Comparison of ENCODE assay signal across 8 cellular contexts in the genomic region with DNA sequence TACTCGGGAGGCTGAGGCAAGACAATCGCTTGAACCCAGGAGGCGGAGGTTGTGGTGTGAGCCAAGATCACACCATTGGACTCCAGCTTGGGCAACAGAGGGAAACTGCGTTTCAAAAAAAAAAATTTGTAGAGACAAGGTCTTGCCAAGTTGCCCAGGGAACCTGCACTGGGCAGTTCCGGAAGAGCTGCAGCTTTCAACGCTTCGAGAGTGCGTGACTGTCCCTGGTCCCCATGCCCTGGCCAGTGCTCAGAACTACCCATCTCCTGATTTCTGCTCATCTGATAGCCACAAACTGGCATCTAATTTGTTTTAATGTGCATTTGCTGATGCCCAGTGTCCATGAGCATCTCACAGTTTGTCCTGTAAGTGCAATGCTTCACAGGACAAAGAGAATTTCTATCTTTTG. TPM values are rescaled to one million over a fixed set of nuclear protein-coding genes. Genes with fewer than 3 reads are reported as not detected.
DNase-seq lines count a peak whose midpoint lies in the region; ATAC-seq and TF ChIP-seq lines count a peak whose summit lies in the region.

No MANE protein-coding gene starts in this region.

- no peak overlapping the region for H3K4ac ChIP-seq in H9 (ENCODE audit: low read depth, low read length)
- no peak overlapping the region for H3K4ac ChIP-seq in trophoblast cell (ENCODE audit: low read depth, low read length)

- H3K79me1 ChIP-seq in H9 (ENCODE audit: insufficient read depth, low read depth, low read length, poor library complexity, severe bottlenecking) (no peaks in the 10 kb centered on the region), trophoblast cell (ENCODE audit: low read length) (peaks cover 14% of the 10 kb centered on the region)

- H3K4me3 Mint-ChIP-seq in H9, result peak overlapping the region; percentile 97 to 100

- H3K9me2 ChIP-seq in SK-N-SH, result no peaks in the 10 kb centered on the region

- TF ChIP-seq CTCF in H9 (conservative IDR thresholded peaks at IDR 0.05) (no peak), SK-N-SH (IDR thresholded peaks at IDR 0.05) (no peak), esophagus muscularis mucosa (IDR thresholded peaks at IDR 0.05) (no peak)

- H3K9ac ChIP-seq in H9 (ENCODE audit: extremely low read depth, insufficient read length, low read length) (no peak overlapping the region), SK-N-SH (peak overlapping the region; percentile 81; the same call in 1 of the 2 replicates), trophoblast cell (ENCODE audit: low read length) (no peak overlapping the region)

- H3K27me3 Mint-ChIP-seq in H9 (ENCODE audit: low read depth), result peaks cover 12% of the 10 kb centered on the region

- H3K27ac Mint-ChIP-seq in H9, result peak overlapping the region in 1 of 3 experiments; percentile 95; a peak in 1 of 7 replicates

- peaks cover 38 to 45% (median 38%) of the 10 kb centered on the region in 3 experiments for H3K36me3 Mint-ChIP-seq in H9 (ENCODE audit: insufficient read depth in 1 of 3, low read depth in 3 of 3)

- no peak overlapping the region for H4K5ac ChIP-seq in H9 (ENCODE audit: insufficient read length, low read depth, low read length)

- H3K4me1 Mint-ChIP-seq in H9, result peaks cover 17 to 26% of the 10 kb centered on the region in 2 experiments

- peaks cover 86% of the 10 kb centered on the region for H3F3A ChIP-seq in SK-N-SH (replicated peaks; ENCODE audit: insufficient read depth)

- H3K9me3 Mint-ChIP-seq in H9, result peaks cover 7 to 22% of the 10 kb centered on the region in 2 experiments; a peak in 4 of 5 replicates

- H3K4me1 ChIP-seq in H9 (ENCODE audit: insufficient read depth, low read length) (no peaks in the 10 kb centered on the region), SK-N-SH (ENCODE audit: control insufficient read depth in 1 of 2, insufficient read depth in 2 of 2, low read depth in 1 of 2, low read length in 1 of 2) (peaks cover 0 to 34% of the 10 kb centered on the region in 2 experiments; a peak in 1 of 4 replicates), esophagus muscularis mucosa (peaks cover 7 to 32% (median 25%) of the 10 kb centered on the region in 4 donors), trophoblast cell (ENCODE audit: control insufficient read depth in 1 of 2, insufficient read depth in 2 of 2, low read length in 2 of 2) (peaks cover 2 to 3% of the 10 kb centered on the region in 2 experiments)

- H2AK5ac ChIP-seq in H9 (ENCODE audit: insufficient read length, low read length) (no peak overlapping the region), trophoblast cell (ENCODE audit: low read length) (no peak overlapping the region)

- H3K14ac ChIP-seq in H9 (ENCODE audit: insufficient read depth, low read length) (no peak overlapping the region), trophoblast cell (ENCODE audit: low read length) (no peak overlapping the region)

- POLR2A ChIA-PET in SK-N-SH (lab: Yijun Ruan, JAX), result interaction anchor here (0.6 to 1.6 kb wide), 5 partner anchors 8 to 60 kb away, joined by 3 to 4 read pairs (median 3); no protein-coding TSS in a partner anchor

- CTCF ChIA-PET in SK-N-SH (lab: Yijun Ruan, JAX), result interaction anchor here (0.6 to 3.7 kb wide), 9 partner anchors 10 to 256 kb away, joined by 3 to 15 read pairs (median 5); no protein-coding TSS in a partner anchor

- no peak for TF ChIP-seq RAD21 in SK-N-SH (IDR thresholded peaks at IDR 0.05; ENCODE audit: low read length)

- ATAC-seq in HG02588 (IDR thresholded peaks at IDR 0.05; ENCODE audit: unreplicated experiment), result no peak

- H2BK12ac ChIP-seq in H9 (ENCODE audit: insufficient read length, low read depth, low read length) (no peak overlapping the region), trophoblast cell (ENCODE audit: low read length) (no peak overlapping the region)

- H3K27me3 ChIP-seq in H9 (ENCODE audit: insufficient read depth, low read length) (no peaks in the 10 kb centered on the region), SK-N-SH (ENCODE audit: insufficient read depth) (no peaks in the 10 kb centered on the region), esophagus muscularis mucosa (no peaks in the 10 kb centered on the region), trophoblast cell (ENCODE audit: insufficient read depth, low read length) (no peaks in the 10 kb centered on the region)

- no peak overlapping the region for H3K27ac ChIP-seq in H9 (ENCODE audit: insufficient read length, low read depth, low read length)
- peak overlapping the region in 1 of 2 experiments; percentile 42; a peak in 1 of 4 replicates for H3K27ac ChIP-seq in SK-N-SH (ENCODE audit: low read depth in 2 of 2, low read length in 1 of 2)
- H3K27ac ChIP-seq in esophagus muscularis mucosa (replicated peaks in 1 of 4), result peak overlapping the region; percentile 100
- no peak overlapping the region for H3K27ac ChIP-seq in trophoblast cell (ENCODE audit: low read depth, low read length)

- H2BK120ac ChIP-seq in H9 (ENCODE audit: low read depth, low read length, poor library complexity, severe bottlenecking), result no peak overlapping the region
- no peak overlapping the region for H2BK120ac ChIP-seq in trophoblast cell (ENCODE audit: insufficient read depth, low read length, poor library complexity)

- H4K91ac ChIP-seq in H9 (ENCODE audit: insufficient read length, low read depth, low read length), result no peak overlapping the region
- no peak overlapping the region for H4K91ac ChIP-seq in trophoblast cell (ENCODE audit: low read depth, low read length)

- no peak overlapping the region for H2BK5ac ChIP-seq in H9 (ENCODE audit: insufficient read length, low read length)
- H2BK5ac ChIP-seq in trophoblast cell (ENCODE audit: low read depth, low read length, poor library complexity), result no peak overlapping the region

- no peak; a peak in 1 of 4 replicates for TF ChIP-seq EP300 in SK-N-SH (IDR thresholded peaks at IDR 0.05; ENCODE audit: borderline replicate concordance in 1 of 2, low read depth in 1 of 2, low read length in 1 of 2)
- TF ChIP-seq EP300 in esophagus muscularis mucosa (IDR thresholded peaks at IDR 0.05), result no peak

- no peak overlapping the region for H3K56ac ChIP-seq in H9 (ENCODE audit: insufficient read length, low read depth, low read length)

- intact Hi-C loops in esophagus muscularis mucosa (cut with DNase I), result no loop called here

- peak overlapping the region; percentile 70 to 91; a peak in 3 of 4 replicates for H3K4me3 ChIP-seq in SK-N-SH (ENCODE audit: low read depth in 2 of 2, low read length in 1 of 2)
- H3K4me3 ChIP-seq in esophagus muscularis mucosa, result peak overlapping the region; percentile 88 to 94 (median 91)
- no peak overlapping the region for H3K4me3 ChIP-seq in trophoblast cell (ENCODE audit: low read depth, low read length)

- DNase-seq in H9 (peak; percentile 68), SK-N-SH (no peak), esophagus muscularis mucosa (ENCODE audit: extremely low spot score) (no peak), trophoblast cell (peak; percentile 46 to 77), SKM-1 treated with dmso at 0.1 percent for 144 hours (lab: John Stamatoyannopoulos, UW; ENCODE audit: unreplicated experiment) (no peak), NK-92 (lab: John Stamatoyannopoulos, UW; ENCODE audit: unreplicated experiment) (no peak), DMS79 treated with DMSO at 0.1 percent for 48 hours (lab: John Stamatoyannopoulos, UW) (no peak)

- H3K9me3 ChIP-seq in H9 (ENCODE audit: control insufficient read depth, low read depth, low read length) (no peaks in the 10 kb centered on the region), SK-N-SH (no peaks in the 10 kb centered on the region), esophagus muscularis mucosa (no peaks in the 10 kb centered on the region), trophoblast cell (ENCODE audit: insufficient read depth, low read depth, low read length) (peaks cover 8% of the 10 kb centered on the region)

- no peak overlapping the region for H3K23ac ChIP-seq in H9 (ENCODE audit: insufficient read length, low read depth, low read length)
- no peak overlapping the region for H3K23ac ChIP-seq in trophoblast cell (ENCODE audit: low read length)

- WGBS in H9 (ENCODE audit: extremely low coverage, insufficient read length, low lambda C conversion rate), result no CpG with 5 or more reads among the region's 8 CpGs
- 87% methylated on average over 8 of the region's 8 CpGs for WGBS in SK-N-SH (ENCODE audit: low lambda C conversion rate)
- WGBS in esophagus muscularis mucosa, result 60% methylated on average over 8 of the region's 8 CpGs
- no CpG with 5 or more reads among the region's 8 CpGs for WGBS in trophoblast cell (ENCODE audit: extremely low coverage, insufficient coverage, insufficient read length)

- H4K20me1 ChIP-seq in H9 (ENCODE audit: control insufficient read depth, insufficient read depth, insufficient read length) (no peaks in the 10 kb centered on the region), SK-N-SH (ENCODE audit: insufficient read depth) (peaks cover 64% of the 10 kb centered on the region)

- peaks cover 19% of the 10 kb centered on the region; the same call in 1 of the 2 replicates for H3K79me2 ChIP-seq in H9 (ENCODE audit: insufficient read depth, low read length)
- peaks cover 54% of the 10 kb centered on the region for H3K79me2 ChIP-seq in SK-N-SH (ENCODE audit: insufficient read depth)
- peaks cover 32% of the 10 kb centered on the region for H3K79me2 ChIP-seq in trophoblast cell (ENCODE audit: control insufficient read depth, insufficient read depth, low read length, poor library complexity)

- H2AFZ ChIP-seq in H9 (ENCODE audit: low read length) (no peak overlapping the region), SK-N-SH (ENCODE audit: low read depth) (no peak overlapping the region), trophoblast cell (ENCODE audit: insufficient read depth, low read length, poor library complexity) (no peak overlapping the region)

- H3K18ac ChIP-seq in H9 (ENCODE audit: insufficient read length, low read depth, low read length), result no peak overlapping the region
- no peak overlapping the region for H3K18ac ChIP-seq in trophoblast cell (ENCODE audit: low read length)

- H3K36me3 ChIP-seq in SK-N-SH (replicated peaks in 1 of 2; ENCODE audit: control insufficient read depth in 1 of 2, insufficient read depth in 2 of 2, low read length in 1 of 2), result peaks cover 32 to 42% of the 10 kb centered on the region in 2 experiments
- peaks cover 30 to 43% (median 38%) of the 10 kb centered on the region in 4 donors for H3K36me3 ChIP-seq in esophagus muscularis mucosa
- H3K36me3 ChIP-seq in trophoblast cell (ENCODE audit: control insufficient read depth in 1 of 2, insufficient read depth in 2 of 2, low read length in 2 of 2), result peaks cover 30 to 38% of the 10 kb centered on the region in 2 experiments

- H4K12ac ChIP-seq in trophoblast cell (ENCODE audit: low read depth, low read length), result no peak overlapping the region

- no peak for TF ChIP-seq POLR2A in esophagus muscularis mucosa (IDR thresholded peaks at IDR 0.05; ENCODE audit: low read depth)

- no peak overlapping the region for H2BK15ac ChIP-seq in H9 (ENCODE audit: low read depth, low read length)

- no peak overlapping the region for H3T11ph ChIP-seq in H9 (ENCODE audit: low read length)

- H3K4me2 ChIP-seq in H9 (ENCODE audit: insufficient read depth, insufficient read length, low read length) (peak overlapping the region; percentile 97), SK-N-SH (peak overlapping the region; percentile 93), trophoblast cell (ENCODE audit: low read length) (peak overlapping the region; percentile 70)

- no peak overlapping the region for H2BK20ac ChIP-seq in H9 (ENCODE audit: low read depth, low read length, poor library complexity, severe bottlenecking)

- H4K8ac ChIP-seq in H9 (replicated peaks; ENCODE audit: insufficient read length, low read depth, low read length) (no peak overlapping the region), trophoblast cell (ENCODE audit: low read depth, low read length) (no peak overlapping the region)

- H3K23me2 ChIP-seq in H9 (ENCODE audit: insufficient read length, low read depth, low read length, poor library complexity, severe bottlenecking), result peaks cover 24% of the 10 kb centered on the region

RNA-seq across cellular contexts. Expression of a gene that starts 4.0 kb away (rescaled TPM):
- 4,136 and 4,160 TPM in 2 replicates for total RNA-seq in H9 (2021)
- polyA plus RNA-seq in SK-N-SH (2012; rRNA removed), result 3,367 and 7,871 TPM in 2 replicates
- polyA plus RNA-seq in SK-N-SH (2012; cell fraction: cytosol; rRNA removed), result 4,016 and 6,640 TPM in 2 replicates
- 7,589 and 12,425 TPM in 2 replicates for polyA plus RNA-seq in SK-N-SH (2012; cell fraction: nucleus; rRNA removed)
- total RNA-seq in esophagus muscularis mucosa, result 1,000 to 10,000 TPM in 3 of 4 donors, 100 to 1,000 TPM in 1; 972 to 1,850 (median 1,126) TPM
- 7,950 and 8,000 TPM in 2 replicates for polyA plus RNA-seq in trophoblast cell (2013)

RNA-seq across cellular contexts. Expression of a gene that starts 19.5 kb away (rescaled TPM):
- total RNA-seq in H9 (2021), result 1.0 and 1.6 TPM in 2 replicates
- polyA plus RNA-seq in SK-N-SH (2012; rRNA removed), result 2.0 and 2.1 TPM in 2 replicates
- polyA plus RNA-seq in SK-N-SH (2012; cell fraction: cytosol; rRNA removed), result 0.31 and 0.79 TPM in 2 replicates
- polyA plus RNA-seq in SK-N-SH (2012; cell fraction: nucleus; rRNA removed), result 10.6 and 13.6 TPM in 2 replicates
- total RNA-seq in esophagus muscularis mucosa, result 1 to 10 TPM; 1.2 to 2.4 (median 1.7) TPM
- polyA plus RNA-seq in trophoblast cell (2013), result 0.42 and 0.76 TPM in 2 replicates

RNA-seq across cellular contexts. Expression of a gene that starts 43.5 kb away (rescaled TPM):
- total RNA-seq in H9 (2021) (54.0 and 54.8 TPM in 2 replicates), esophagus muscularis mucosa (10 to 100 TPM; 13.7 to 33.3 (median 18.6) TPM)
- 17.1 and 18.9 TPM in 2 replicates for polyA plus RNA-seq in SK-N-SH (2012; rRNA removed)
- polyA plus RNA-seq in SK-N-SH (2012; cell fraction: cytosol; rRNA removed), result 6.8 and 12.0 TPM in 2 replicates
- 94.3 and 134 TPM in 2 replicates for polyA plus RNA-seq in SK-N-SH (2012; cell fraction: nucleus; rRNA removed)
- 11.4 and 11.6 TPM in 2 replicates for polyA plus RNA-seq in trophoblast cell (2013)

Comparison
In these comparisons a context has a peak if more than half of its experiments do, and no peak if none do; other contexts are left out.
1. DNase-seq: peak in H9 (single experiment) and trophoblast cell (2 of 2); none in SK-N-SH (single experiment), esophagus muscularis mucosa (single experiment), SKM-1 treated with dmso at 0.1 percent for 144 hours (single experiment), NK-92 (single experiment) and DMS79 treated with DMSO at 0.1 percent for 48 hours (single experiment).
2. H3K27ac ChIP-seq: peak in esophagus muscularis mucosa (4 of 4); none in H9 (single experiment) and trophoblast cell (single experiment).
3. Peak in every context shown above with its lines, with median percentiles within 50 percentile points of each other: H3K4me2 ChIP-seq.